ENCODE assay signal across 26 cellular contexts in genomic region chr4:141730805-141731204, GRCh38.
DNase-seq lines count a peak whose midpoint lies in the region; ATAC-seq lines count a peak whose summit lies in the region.
"Had no signal": no experiment of that assay in that cellular context is flagged by ENCODE, and none has a peak within 500 bp of the region (broad histone marks: within the 10 kb centered on the region; RNA-seq: fewer than 3 reads in every experiment).

No MANE protein-coding gene starts in this region.

- no peak overlapping the region for H3K27ac Mint-ChIP-seq in activated T-helper 2 cell treated with anti-CD3 and anti-CD28 coated beads, Interferon-gamma antibody, Interleukin-2, Interleukin-4, amounts not matched to agents 10 μg/mL and 5 μg/mL and 100 μg/mL, durations not matched to agents 14 hours and 24 hours and 36 hours
- H3K27ac Mint-ChIP-seq: activated naive CD8-positive, alpha-beta T cell treated with anti-CD3 and anti-CD28 coated beads, Interleukin-2, amount 10 ng/mL, durations not matched to agents 7 days and 5 days; B cell; immature natural killer cell; naive B cell; T-helper 17 cell; WTC11 had no signal

- intact Hi-C loops in activated T-helper 2 cell treated with anti-CD3 and anti-CD28 coated beads, Interferon-gamma antibody, Interleukin-2, Interleukin-4, amounts not matched to agents 10 μg/mL and 5 μg/mL and 100 μg/mL, durations not matched to agents 14 hours and 24 hours and 36 hours (cut with micrococcal nuclease) = no loop called here

- H3K4me1 Mint-ChIP-seq in activated T-helper 2 cell treated with anti-CD3 and anti-CD28 coated beads, Interferon-gamma antibody, Interleukin-2, Interleukin-4, amounts not matched to agents 10 μg/mL and 5 μg/mL and 100 μg/mL, durations not matched to agents 14 hours and 24 hours and 36 hours (ENCODE audit: low read depth) = no peaks in the 10 kb centered on the region
- H3K4me1 Mint-ChIP-seq: activated naive CD8-positive, alpha-beta T cell treated with anti-CD3 and anti-CD28 coated beads, Interleukin-2, amount 10 ng/mL, durations not matched to agents 7 days and 5 days; B cell; naive B cell; T-helper 17 cell; WTC11 had no signal

- peak; percentile 75 for ATAC-seq in GM19463 (IDR thresholded peaks at IDR 0.05; ENCODE audit: unreplicated experiment)
- ATAC-seq in HG03045 (IDR thresholded peaks at IDR 0.05; ENCODE audit: unreplicated experiment) = peak; percentile 60
- no peak for ATAC-seq in GM21825 (IDR thresholded peaks at IDR 0.05; ENCODE audit: unreplicated experiment)
- ATAC-seq: heart left ventricle, HepG2, lower lobe of right lung, T-helper 17 cell, WTC11 had no signal

- DNase-seq in amniotic epithelial cell (ENCODE audit: low read depth) (peak; percentile 17), NCI-H2107 (lab: John Stamatoyannopoulos, UW) (no peak), Ammon's horn (ENCODE audit: low spot score) (no peak)
- no peak for DNase-seq in activated T-helper 2 cell treated with anti-CD3 and anti-CD28 coated beads, Interferon-gamma antibody, Interleukin-2, Interleukin-4, amounts not matched to agents 10 μg/mL and 5 μg/mL and 100 μg/mL, durations not matched to agents 14 hours and 24 hours and 36 hours (ENCODE audit: low spot score)
- DNase-seq: activated naive CD8-positive, alpha-beta T cell treated with anti-CD3 and anti-CD28 coated beads, Interleukin-2, amount 10 ng/mL, durations not matched to agents 7 days and 5 days; Calu3; central memory CD4-positive, alpha-beta T cell; effector CD4-positive, alpha-beta T cell; GDM1; heart left ventricle; immature natural killer cell; lower lobe of right lung; MM.1S; naive B cell; NCI-H1694 treated with DMSO at 0.1 percent for 48 hours; NCI-H446; ovary; SHP77; T-helper 17 cell; testis had no signal

- no peak overlapping the region for H3K4me3 Mint-ChIP-seq in activated T-helper 2 cell treated with anti-CD3 and anti-CD28 coated beads, Interferon-gamma antibody, Interleukin-2, Interleukin-4, amounts not matched to agents 10 μg/mL and 5 μg/mL and 100 μg/mL, durations not matched to agents 14 hours and 24 hours and 36 hours (ENCODE audit: low read depth)
- H3K4me3 Mint-ChIP-seq: activated naive CD8-positive, alpha-beta T cell treated with anti-CD3 and anti-CD28 coated beads, Interleukin-2, amount 10 ng/mL, durations not matched to agents 7 days and 5 days; B cell; immature natural killer cell; naive B cell; T-helper 17 cell; WTC11 had no signal

- H3K27me3 Mint-ChIP-seq in activated T-helper 2 cell treated with anti-CD3 and anti-CD28 coated beads, Interferon-gamma antibody, Interleukin-2, Interleukin-4, amounts not matched to agents 10 μg/mL and 5 μg/mL and 100 μg/mL, durations not matched to agents 14 hours and 24 hours and 36 hours (ENCODE audit: low read depth) = no peaks in the 10 kb centered on the region
- H3K27me3 Mint-ChIP-seq: activated naive CD8-positive, alpha-beta T cell treated with anti-CD3 and anti-CD28 coated beads, Interleukin-2, amount 10 ng/mL, durations not matched to agents 7 days and 5 days; B cell; naive B cell; T-helper 17 cell had no signal

- H3K36me3 Mint-ChIP-seq in activated T-helper 2 cell treated with anti-CD3 and anti-CD28 coated beads, Interferon-gamma antibody, Interleukin-2, Interleukin-4, amounts not matched to agents 10 μg/mL and 5 μg/mL and 100 μg/mL, durations not matched to agents 14 hours and 24 hours and 36 hours (ENCODE audit: low read depth) = no peaks in the 10 kb centered on the region
- H3K36me3 Mint-ChIP-seq: activated naive CD8-positive, alpha-beta T cell treated with anti-CD3 and anti-CD28 coated beads, Interleukin-2, amount 10 ng/mL, durations not matched to agents 7 days and 5 days; WTC11 had no signal

- H3K9me3 Mint-ChIP-seq in activated T-helper 2 cell treated with anti-CD3 and anti-CD28 coated beads, Interferon-gamma antibody, Interleukin-2, Interleukin-4, amounts not matched to agents 10 μg/mL and 5 μg/mL and 100 μg/mL, durations not matched to agents 14 hours and 24 hours and 36 hours = no peaks in the 10 kb centered on the region
- H3K9me3 Mint-ChIP-seq: activated naive CD8-positive, alpha-beta T cell treated with anti-CD3 and anti-CD28 coated beads, Interleukin-2, amount 10 ng/mL, durations not matched to agents 7 days and 5 days; WTC11 had no signal
